9 cellular contexts compared by ENCODE assay signal in genomic region chrX:123184199-123184857, GRCh38. TPM values are rescaled to one million over a fixed set of nuclear protein-coding genes. Genes with fewer than 3 reads are reported as not detected.
DNase-seq lines count a peak whose midpoint lies in the region; ATAC-seq and TF ChIP-seq lines count a peak whose summit lies in the region.
"Had no signal": no experiment of that assay in that cellular context is flagged by ENCODE, and none has a peak within 500 bp of the region (broad histone marks: within the 10 kb centered on the region; RNA-seq: fewer than 3 reads in every experiment).

GRIA3 (plus strand) TSS chrX:123184278; CDS start chrX:123184536, 258 bp downstream.

- H3K27ac Mint-ChIP-seq in immature natural killer cell = no peak within 1 kb of the TSS
- no peak within 1 kb of the TSS for H3K27ac Mint-ChIP-seq in stimulated activated naive CD8-positive, alpha-beta T cell treated with anti-CD3 and anti-CD28 coated beads, Interleukin-15, amount 100 ng/mL, for 72 hours

- H3K36me3 Mint-ChIP-seq in immature natural killer cell = peaks cover 0 to 3% (median 0%) of the 10 kb centered on the region in 3 donors

- in situ Hi-C loops in HAP-1 (cut with MboI; ENCODE audit: low sequenced_read_pairs) = no loop called here
- in situ Hi-C loops in astrocyte of the spinal cord (cut with HindIII; ENCODE audit: low sequenced_read_pairs) = no loop called here

- DNase-seq in HAP-1 (ENCODE audit: low spot score in 2 of 2) (peak in 1 of 2 experiments; percentile 15), astrocyte of the spinal cord (ENCODE audit: low read depth, low spot score) (peak; percentile 36), immature natural killer cell (no peak), DMS79 treated with DMSO at 0.1 percent for 48 hours (lab: John Stamatoyannopoulos, UW) (no peak)
- DNase-seq in stimulated activated naive CD8-positive, alpha-beta T cell treated with anti-CD3 and anti-CD28 coated beads, Interleukin-15, amount 100 ng/mL, for 72 hours = no peak
- DNase-seq in activated CD4-positive, CD25-positive, alpha-beta regulatory T cell treated with anti-CD3 and anti-CD28 coated beads, Interleukin-2, amount 50 U/mL, for 72 hours = no peak
- DNase-seq in stimulated activated naive CD4-positive, alpha-beta T cell treated with Interleukin-2 at 50 U/mL for 16 hours (lab: John Stamatoyannopoulos, UW) = no peak
- DNase-seq: dermis blood vessel endothelial cell had no signal

- H3K4me3 ChIP-seq in HAP-1 (peak within 1 kb of the TSS; percentile 14), astrocyte of the spinal cord (ENCODE audit: low read depth, low read length) (peak within 1 kb of the TSS; percentile 41)

- H3K9me3 Mint-ChIP-seq in immature natural killer cell = peaks cover 0 to 4% (median 0%) of the 10 kb centered on the region in 6 donors
- H3K9me3 Mint-ChIP-seq in stimulated activated naive CD8-positive, alpha-beta T cell treated with anti-CD3 and anti-CD28 coated beads, Interleukin-15, amount 100 ng/mL, for 72 hours = no peaks in the 10 kb centered on the region

- H3K4me3 Mint-ChIP-seq in immature natural killer cell = peak within 1 kb of the TSS in 3 of 5 donors; percentile 40 to 71 (median 64)
- peak within 1 kb of the TSS; percentile 65 to 73 for H3K4me3 Mint-ChIP-seq in stimulated activated naive CD8-positive, alpha-beta T cell treated with anti-CD3 and anti-CD28 coated beads, Interleukin-15, amount 100 ng/mL, for 72 hours

- H3K4me1 Mint-ChIP-seq in immature natural killer cell = peaks cover 0 to 9% of the 10 kb centered on the region in 2 donors
- H3K4me1 Mint-ChIP-seq in stimulated activated naive CD8-positive, alpha-beta T cell treated with anti-CD3 and anti-CD28 coated beads, Interleukin-15, amount 100 ng/mL, for 72 hours = peaks cover 9% of the 10 kb centered on the region

- ATAC-seq in stimulated activated naive CD8-positive, alpha-beta T cell treated with anti-CD3 and anti-CD28 coated beads, Interleukin-15, amount 100 ng/mL, for 72 hours = peak; percentile 15
- ATAC-seq in GM18909 (IDR thresholded peaks at IDR 0.05; ENCODE audit: poor library complexity, unreplicated experiment) = no peak

- H3K9me3 ChIP-seq in HAP-1 = no peaks in the 10 kb centered on the region

- TF ChIP-seq CTCF in astrocyte of the spinal cord (IDR thresholded peaks at IDR 0.05; ENCODE audit: low read depth, low read length) = no peak

- H3K4me1 ChIP-seq in HAP-1 = no peaks in the 10 kb centered on the region

- H3K27me3 ChIP-seq in HAP-1 (ENCODE audit: low read depth) = peaks cover 51% of the 10 kb centered on the region

- H3K36me3 ChIP-seq in HAP-1 (replicated peaks) = no peaks in the 10 kb centered on the region

- peaks cover 6 to 21% (median 6%) of the 10 kb centered on the region in 3 donors for H3K27me3 Mint-ChIP-seq in immature natural killer cell (ENCODE audit: low read depth in 3 of 3)
- H3K27me3 Mint-ChIP-seq in stimulated activated naive CD8-positive, alpha-beta T cell treated with anti-CD3 and anti-CD28 coated beads, Interleukin-15, amount 100 ng/mL, for 72 hours = peaks cover 54% of the 10 kb centered on the region

RNA-seq across cellular contexts. Expression of gene GRIA3, which starts in this region (rescaled TPM):
- polyA plus RNA-seq in immature natural killer cell = not detected
